Comparison of ENCODE assay signal across 14 cellular contexts in genomic region chr1:15458392-15458791, GRCh38. TPM values are rescaled to one million over a fixed set of nuclear protein-coding genes. Genes with fewer than 3 reads are reported as not detected.
"Had no signal": no experiment of that assay in that cellular context is flagged by ENCODE, and none has a peak within 500 bp of the region (broad histone marks: within the 10 kb centered on the region; RNA-seq: fewer than 3 reads in every experiment).

No MANE protein-coding gene starts in this region.

RNA-seq across cellular contexts. Expression of gene CELA2A, which starts 1.9 kb away (rescaled TPM):
- total RNA-seq: activated CD4-positive, alpha-beta memory T cell treated with anti-CD3 and anti-CD28 coated beads, Interleukin-2, amount 10 ng/mL, durations not matched to agents 7 days and 5 days; activated CD4-positive, alpha-beta T cell treated with anti-CD3 and anti-CD28 coated beads for 36 hours; activated CD4-positive, alpha-beta T cell treated with anti-CD3 and anti-CD28 coated beads, Interleukin-2, amount 10 ng/mL, durations not matched to agents 7 days and 5 days; activated CD8-positive, alpha-beta memory T cell treated with anti-CD3 and anti-CD28 coated beads, Interleukin-2, amount 10 ng/mL, durations not matched to agents 7 days and 5 days; activated CD8-positive, alpha-beta T cell treated with anti-CD3 and anti-CD28 coated beads, Interleukin-2, amount 10 ng/mL, durations not matched to agents 7 days and 5 days; activated naive CD8-positive, alpha-beta T cell treated with anti-CD3 and anti-CD28 coated beads, Interleukin-2, amount 10 ng/mL, durations not matched to agents 7 days and 5 days; activated T-helper 2 cell treated with anti-CD3 and anti-CD28 coated beads, Interferon-gamma antibody, Interleukin-2, Interleukin-4, amounts not matched to agents 10 μg/mL and 5 μg/mL and 100 μg/mL, durations not matched to agents 14 hours and 24 hours and 36 hours; astrocyte; bronchial epithelial cell; cardiac muscle cell; T-helper 1 cell treated with Interleukin-12 subunit alpha and Interleukin-12 subunit beta and Interleukin-4 antibody, amounts not matched to agents 30 ng/mL and 1 ng/mL, for 36 hours; T-helper 17 cell; T-helper 2 cell treated with Interferon-gamma antibody and Interleukin-4, amounts not matched to agents 100 ng/mL and 5 ng/mL, for 36 hours had no signal

RNA-seq across cellular contexts. Expression of gene CELA2B, which starts 17.5 kb away (rescaled TPM):
- total RNA-seq: activated CD4-positive, alpha-beta memory T cell treated with anti-CD3 and anti-CD28 coated beads, Interleukin-2, amount 10 ng/mL, durations not matched to agents 7 days and 5 days; activated CD4-positive, alpha-beta T cell treated with anti-CD3 and anti-CD28 coated beads for 36 hours; activated CD4-positive, alpha-beta T cell treated with anti-CD3 and anti-CD28 coated beads, Interleukin-2, amount 10 ng/mL, durations not matched to agents 7 days and 5 days; activated CD8-positive, alpha-beta memory T cell treated with anti-CD3 and anti-CD28 coated beads, Interleukin-2, amount 10 ng/mL, durations not matched to agents 7 days and 5 days; activated CD8-positive, alpha-beta T cell treated with anti-CD3 and anti-CD28 coated beads, Interleukin-2, amount 10 ng/mL, durations not matched to agents 7 days and 5 days; activated naive CD8-positive, alpha-beta T cell treated with anti-CD3 and anti-CD28 coated beads, Interleukin-2, amount 10 ng/mL, durations not matched to agents 7 days and 5 days; activated T-helper 2 cell treated with anti-CD3 and anti-CD28 coated beads, Interferon-gamma antibody, Interleukin-2, Interleukin-4, amounts not matched to agents 10 μg/mL and 5 μg/mL and 100 μg/mL, durations not matched to agents 14 hours and 24 hours and 36 hours; astrocyte; bronchial epithelial cell; cardiac muscle cell; T-helper 1 cell treated with Interleukin-12 subunit alpha and Interleukin-12 subunit beta and Interleukin-4 antibody, amounts not matched to agents 30 ng/mL and 1 ng/mL, for 36 hours; T-helper 17 cell; T-helper 2 cell treated with Interferon-gamma antibody and Interleukin-4, amounts not matched to agents 100 ng/mL and 5 ng/mL, for 36 hours; WTC11 had no signal

RNA-seq across cellular contexts. Expression of gene CTRC, which starts 20.1 kb away (rescaled TPM):
- total RNA-seq: activated CD4-positive, alpha-beta T cell treated with anti-CD3 and anti-CD28 coated beads for 36 hours; activated CD8-positive, alpha-beta T cell treated with anti-CD3 and anti-CD28 coated beads, Interleukin-2, amount 10 ng/mL, durations not matched to agents 7 days and 5 days; astrocyte; bronchial epithelial cell; cardiac muscle cell had no signal
